Comparison of ENCODE assay signal across 27 cellular contexts in genomic region chr3:148467341-148467740, GRCh38.
"Had no signal": no experiment of that assay in that cellular context is flagged by ENCODE, and none has a peak within 500 bp of the region (broad histone marks: within the 10 kb centered on the region; RNA-seq: fewer than 3 reads in every experiment).

No MANE protein-coding gene starts in this region.

- H3K27me3 ChIP-seq: esophagus squamous epithelium, gastroesophageal sphincter, heart left ventricle, hepatocyte, left lung had no signal

- H3K4me3 ChIP-seq: esophagus squamous epithelium, gastroesophageal sphincter, heart left ventricle, hepatocyte, left lung, lower lobe of right lung, mucosa of descending colon had no signal

- H2AFZ ChIP-seq: hepatocyte had no signal

- H3K36me3 ChIP-seq: esophagus squamous epithelium, gastroesophageal sphincter, heart left ventricle, left lung, lower lobe of right lung had no signal

- H3K9me3 Mint-ChIP-seq: dendritic cell treated with granulocyte-macrophage colony-stimulating factor and Interleukin-4, amounts not matched to agents 40 ng/mL and 50 ng/mL, for 4 days; mesothelial cell of epicardium had no signal

- H3K27ac ChIP-seq: epithelial cell of prostate, esophagus squamous epithelium, gastroesophageal sphincter, heart left ventricle, hepatocyte, left lung, lower lobe of right lung had no signal

- H3K4me1 Mint-ChIP-seq: immature natural killer cell, mesothelial cell of epicardium, naive B cell had no signal

- H3K27me3 Mint-ChIP-seq: dendritic cell treated with granulocyte-macrophage colony-stimulating factor and Interleukin-4, amounts not matched to agents 40 ng/mL and 50 ng/mL, for 4 days; effector memory CD8-positive, alpha-beta T cell; naive B cell had no signal

- H3K36me3 Mint-ChIP-seq: immature natural killer cell, mesothelial cell of epicardium, naive B cell had no signal

- H3K79me2 ChIP-seq: hepatocyte had no signal

- FAIRE-seq: colon, endometrium, keratinocyte had no signal

- ATAC-seq: effector memory CD8-positive, alpha-beta T cell; esophagus mucosa; gastroesophageal sphincter; heart left ventricle; left cardiac atrium; left lung; left ventricle myocardium superior; lower lobe of right lung; mucosa of descending colon had no signal

- H3K4me1 ChIP-seq: esophagus squamous epithelium, heart left ventricle, left lung, lower lobe of right lung had no signal

- H3K9me3 ChIP-seq: esophagus squamous epithelium, gastroesophageal sphincter, left lung, lower lobe of right lung, mucosa of descending colon had no signal

- H3K4me2 ChIP-seq: hepatocyte had no signal

- H3K4me3 Mint-ChIP-seq: dendritic cell treated with granulocyte-macrophage colony-stimulating factor and Interleukin-4, amounts not matched to agents 40 ng/mL and 50 ng/mL, for 4 days; effector memory CD8-positive, alpha-beta T cell; endodermal cell; immature natural killer cell; mesothelial cell of epicardium; naive B cell had no signal

- DNase-seq: cortex of kidney; effector CD8-positive, alpha-beta T cell; effector memory CD8-positive, alpha-beta T cell; endodermal cell; erythroblast; esophagus squamous epithelium; foreskin fibroblast; foreskin melanocyte; heart left ventricle; hypothalamus; immature natural killer cell; left cardiac atrium; left lung; left ventricle myocardium superior; lower lobe of right lung; mesenchymal stem cell; mucosa of descending colon; naive B cell had no signal
